Comparison of ENCODE assay signal across 1 cellular context in the genomic region with DNA sequence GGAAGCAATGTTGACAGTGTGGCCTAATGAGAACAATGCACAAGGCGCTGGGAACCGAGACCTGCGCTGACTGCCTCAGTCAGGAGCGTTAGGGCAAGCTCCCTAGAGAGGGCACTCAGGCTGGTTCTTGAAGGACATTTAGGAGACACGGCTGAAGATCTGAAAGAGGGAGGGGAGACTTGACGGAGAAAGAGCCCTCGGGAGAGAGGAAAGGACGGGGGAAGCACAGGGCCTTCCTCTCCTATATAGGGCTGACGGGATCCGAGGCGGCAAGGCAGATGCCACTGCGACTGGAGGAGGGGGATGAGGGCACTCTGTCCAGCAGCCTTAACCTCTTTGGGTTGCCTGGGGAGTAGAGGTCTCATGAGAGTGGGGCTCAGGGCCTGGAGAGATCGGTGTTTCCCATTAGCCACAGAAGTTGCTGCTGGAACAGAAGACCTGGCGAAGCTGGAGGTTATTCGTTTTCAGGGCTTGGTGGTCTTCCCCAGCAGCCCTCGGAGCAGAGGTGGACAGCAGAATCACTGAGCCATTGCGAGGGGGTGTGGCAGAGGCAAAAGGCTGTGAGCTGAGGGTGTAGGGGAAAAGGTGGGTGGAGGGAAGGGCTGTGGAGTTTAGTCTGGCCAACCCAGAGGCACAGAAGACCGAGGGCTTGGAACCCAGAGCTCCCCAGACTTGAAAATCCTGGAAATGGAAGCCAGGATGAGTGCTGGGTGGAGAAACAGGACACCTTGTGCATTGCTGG.
TF ChIP-seq lines count a peak whose summit lies in the region.

No MANE protein-coding gene starts in this region.

TF ChIP-seq in K562, 482 proteins besides CTCF, POLR2A, EP300 and RAD21 (continued from another document):
- TF ChIP-seq, protein P1, sequence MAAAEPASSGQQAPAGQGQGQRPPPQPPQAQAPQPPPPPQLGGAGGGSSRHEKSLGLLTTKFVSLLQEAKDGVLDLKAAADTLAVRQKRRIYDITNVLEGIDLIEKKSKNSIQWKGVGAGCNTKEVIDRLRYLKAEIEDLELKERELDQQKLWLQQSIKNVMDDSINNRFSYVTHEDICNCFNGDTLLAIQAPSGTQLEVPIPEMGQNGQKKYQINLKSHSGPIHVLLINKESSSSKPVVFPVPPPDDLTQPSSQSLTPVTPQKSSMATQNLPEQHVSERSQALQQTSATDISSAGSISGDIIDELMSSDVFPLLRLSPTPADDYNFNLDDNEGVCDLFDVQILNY (CRISPR knock-in tag; IDR thresholded peaks at IDR 0.05), result no peak
- TF ChIP-seq ELF4 (CRISPR knock-in tag; IDR thresholded peaks at IDR 0.05) (no peak), ZNF766 (CRISPR knock-in tag; conservative IDR thresholded peaks at IDR 0.05) (no peak)
